ENCODE assay signal across 8 cellular contexts in genomic region chr1:181479137-181479745, GRCh38. TPM values are rescaled to one million over a fixed set of nuclear protein-coding genes. Genes with fewer than 3 reads are reported as not detected.
A peak's percentile ranks its signal among the peaks of the same experiment; 100 is the strongest.
DNase-seq lines count a peak whose midpoint lies in the region; ATAC-seq and TF ChIP-seq lines count a peak whose summit lies in the region.

No MANE protein-coding gene starts in this region.

- H3F3A ChIP-seq in Loucy (ENCODE audit: low read depth): no peaks in the 10 kb centered on the region

- H3K9ac ChIP-seq in Loucy (ENCODE audit: low read depth, low read length, poor library complexity, severe bottlenecking): no peak overlapping the region

- no peaks in the 10 kb centered on the region for H3K4me1 ChIP-seq in Loucy (ENCODE audit: insufficient read depth, low read length, poor library complexity, severe bottlenecking)
- H3K4me1 ChIP-seq in suprapubic skin: peaks cover 18% of the 10 kb centered on the region

- H2AFZ ChIP-seq in Loucy (ENCODE audit: low read length): no peak overlapping the region

- H4K20me1 ChIP-seq in Loucy (ENCODE audit: insufficient read depth, low read length, poor library complexity, severe bottlenecking): no peaks in the 10 kb centered on the region

- TF ChIP-seq CTCF in Loucy (conservative IDR thresholded peaks at IDR 0.05; ENCODE audit: low read length) (peak; percentile 91), cardiac fibroblast (IDR thresholded peaks at IDR 0.05; ENCODE audit: low read depth, low read length) (peak; percentile 68), suprapubic skin (IDR thresholded peaks at IDR 0.05) (peak; percentile 34 to 71)

- TF ChIP-seq POLR2A in suprapubic skin (IDR thresholded peaks at IDR 0.05): no peak

- H3K9me3 ChIP-seq in Loucy (ENCODE audit: insufficient read depth, low read depth, low read length): no peaks in the 10 kb centered on the region
- no peaks in the 10 kb centered on the region for H3K9me3 ChIP-seq in suprapubic skin

- H3K4me3 ChIP-seq in Loucy (ENCODE audit: low read length, poor library complexity, severe bottlenecking): no peak overlapping the region
- no peak overlapping the region for H3K4me3 ChIP-seq in cardiac fibroblast (replicated peaks in 1 of 2; ENCODE audit: low read depth in 2 of 2, low read length in 2 of 2)
- no peak overlapping the region for H3K4me3 ChIP-seq in suprapubic skin

- peak; percentile 50 for ATAC-seq in GM21619 (IDR thresholded peaks at IDR 0.05; ENCODE audit: unreplicated experiment)

- no peak for TF ChIP-seq EP300 in suprapubic skin (IDR thresholded peaks at IDR 0.05)

- no peaks in the 10 kb centered on the region for H3K9me2 ChIP-seq in Loucy (replicated peaks; ENCODE audit: low read depth, low read length)

- no peak overlapping the region for H3K4me2 ChIP-seq in Loucy (ENCODE audit: low read depth, low read length, poor library complexity, severe bottlenecking)

- H3K27ac ChIP-seq in suprapubic skin: no peak overlapping the region

- 33% methylated on average over 2 of the region's 3 CpGs for WGBS in suprapubic skin

- DNase-seq in activated T-cell treated with anti-CD3 and anti-CD28 coated beads for 48 hours (ENCODE audit: low read depth) (peak; percentile 6), RPMI7951 (ENCODE audit: low read depth) (peak; percentile 46), cardiac fibroblast (ENCODE audit: low read depth in 2 of 2) (peak; percentile 71 to 73), kidney tubule cell (ENCODE audit: low spot score) (peak; percentile 68), suprapubic skin (ENCODE audit: low spot score in 2 of 2) (no peak)
- DNase-seq in activated T-cell treated with anti-CD3 and anti-CD28 coated beads, Interleukin-2, amount 50 U/mL, for 48 hours: no peak

- no peaks in the 10 kb centered on the region for H3K36me3 ChIP-seq in Loucy (ENCODE audit: insufficient read depth, low read length)
- H3K36me3 ChIP-seq in suprapubic skin: no peaks in the 10 kb centered on the region

- H3K27me3 ChIP-seq in Loucy (ENCODE audit: insufficient read depth, low read length, poor library complexity, severe bottlenecking) (no peaks in the 10 kb centered on the region), suprapubic skin (peaks cover 36% of the 10 kb centered on the region)

- no peaks in the 10 kb centered on the region for H3K79me2 ChIP-seq in Loucy (ENCODE audit: insufficient read depth, low read length)

RNA-seq across cellular contexts. Expression of gene CACNA1E, which starts 4.1 kb away (rescaled TPM):
- total RNA-seq in RPMI7951 (2014; rRNA removed; shearing (Covaris generic)): not detected in 2 replicates
- not detected for total RNA-seq in suprapubic skin

Comparison
In these comparisons a context has a peak if more than half of its experiments do, and no peak if none do; other contexts are left out.
1. DNase-seq: peak in activated T-cell treated with anti-CD3 and anti-CD28 coated beads for 48 hours (single experiment), RPMI7951 (single experiment), cardiac fibroblast (2 of 2) and kidney tubule cell (single experiment); none in activated T-cell treated with anti-CD3 and anti-CD28 coated beads, Interleukin-2, amount 50 U/mL, for 48 hours (0 of 2) and suprapubic skin (0 of 2).
2. Peak in every context shown above with its lines, with median percentiles within 50 percentile points of each other: CTCF ChIP-seq.